2 cellular contexts compared by ENCODE assay signal in genomic region chr13:112249644-112250610, GRCh38.
TF ChIP-seq lines count a peak whose summit lies in the region.

No MANE protein-coding gene starts in this region.

TF ChIP-seq in H1, 55 proteins besides CTCF, POLR2A, EP300 and RAD21 (continued from another document):
- TF ChIP-seq PHF8 (conservative IDR thresholded peaks at IDR 0.05; ENCODE audit: low read depth, low read length) (no peak), NRF1 (IDR thresholded peaks at IDR 0.05; ENCODE audit: low read depth, low read length) (no peak), YY1 (IDR thresholded peaks at IDR 0.05; ENCODE audit: low read depth, low read length) (no peak), SUZ12 (IDR thresholded peaks at IDR 0.05; ENCODE audit: low read length) (no peak), MAX (IDR thresholded peaks at IDR 0.05) (no peak), CREB1 (IDR thresholded peaks at IDR 0.05) (no peak), SIN3A (conservative IDR thresholded peaks at IDR 0.05 in 1 of 2, IDR thresholded peaks at IDR 0.05 in 1 of 2; ENCODE audit: low read depth in 1 of 2, low read length in 2 of 2) (no peak), BCL11A (IDR thresholded peaks at IDR 0.05; ENCODE audit: low read depth in 2 of 2, low read length in 2 of 2) (no peak), FOSL1 (IDR thresholded peaks at IDR 0.05; ENCODE audit: insufficient read depth, low read depth, low read length) (no peak), RBBP5 (IDR thresholded peaks at IDR 0.05; ENCODE audit: borderline replicate concordance, low read depth, low read length) (no peak), ZNF274 (IDR thresholded peaks at IDR 0.05; ENCODE audit: borderline replicate concordance, extremely low read depth, low read length) (no peak), SAP30 (IDR thresholded peaks at IDR 0.05; ENCODE audit: insufficient read depth, insufficient replicate concordance, low read length) (no peak), CEBPB (IDR thresholded peaks at IDR 0.05; ENCODE audit: low read depth, low read length) (no peak)

TF ChIP-seq in neural cell, 6 proteins besides CTCF, POLR2A, EP300 and RAD21 (continued from another document):
- TF ChIP-seq REST (IDR thresholded peaks at IDR 0.05; ENCODE audit: borderline replicate concordance) (no peak), SMC3 (conservative IDR thresholded peaks at IDR 0.05; ENCODE audit: poor library complexity) (no peak), EZH2 (IDR thresholded peaks at IDR 0.05; ENCODE audit: borderline replicate concordance, insufficient read depth, low read length, poor library complexity, severe bottlenecking) (no peak)
